In the genomic region with DNA sequence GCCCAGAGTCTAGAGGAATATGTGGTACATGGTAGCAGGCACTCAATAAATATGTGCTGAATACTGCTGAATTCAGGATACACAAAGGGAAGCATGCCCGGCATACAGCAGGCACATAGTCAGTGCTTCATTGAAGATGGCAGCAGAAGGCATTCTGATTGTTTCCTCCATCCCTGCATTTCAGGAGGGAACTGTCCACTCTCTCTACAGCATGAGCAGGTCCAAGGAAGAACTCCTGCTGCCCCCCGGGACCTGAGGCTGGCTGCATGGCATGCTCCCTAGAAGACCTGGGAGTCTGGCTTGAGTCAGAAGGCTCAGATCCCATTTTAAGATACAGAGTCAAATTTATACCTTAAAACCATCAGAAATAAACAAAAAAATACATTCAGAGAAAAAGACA, we compare ENCODE assay signal across 18 cellular contexts.
A peak's percentile ranks its signal among the peaks of the same experiment; 100 is the strongest.
DNase-seq lines count a peak whose midpoint lies in the region; ATAC-seq and TF ChIP-seq lines count a peak whose summit lies in the region.
"Had no signal": no experiment of that assay in that cellular context is flagged by ENCODE, and none has a peak within 500 bp of the region (broad histone marks: within the 10 kb centered on the region; RNA-seq: fewer than 3 reads in every experiment).

No MANE protein-coding gene starts in this region.

- DNase-seq in GM23338 (ENCODE audit: low spot score), result no peak
- peak; percentile 41 for DNase-seq in glutamatergic neuron
- peak; percentile 21 for DNase-seq in iPS-NIHi7 (ENCODE audit: extremely low spot score)
- no peak for DNase-seq in effector memory CD4-positive, alpha-beta T cell
- DNase-seq in activated CD4-positive, alpha-beta T cell treated with anti-CD3 and anti-CD28 coated beads, Interleukin-2, amount 10 ng/mL, durations not matched to agents 7 days and 5 days, result no peak
- DNase-seq in right atrium auricular region (ENCODE audit: low spot score), result no peak
- DNase-seq: Caco-2; CD4-positive, CD25-positive, alpha-beta regulatory T cell; CD8-positive, alpha-beta T cell; DMS153; DND-41; H7; HCEC 1CT had no signal

- CTCF ChIA-PET in activated CD4-positive, alpha-beta T cell treated with anti-CD3 and anti-CD28 coated beads, Interleukin-2, amount 10 ng/mL, durations not matched to agents 7 days and 5 days (lab: Charles Lee), result no interaction called here

- TF ChIP-seq EP300 in Ishikawa (IDR thresholded peaks at IDR 0.05; ENCODE audit: borderline replicate concordance), result no peak

- TF ChIP-seq CTCF in GM23338 (conservative IDR thresholded peaks at IDR 0.05; ENCODE audit: low read depth in 2 of 2) (no peak), glutamatergic neuron (IDR thresholded peaks at IDR 0.05; ENCODE audit: partially characterized antibody, unreplicated experiment) (no peak), right atrium auricular region (IDR thresholded peaks at IDR 0.05) (no peak)

- peak; percentile 37; the same call in 2 of the 3 replicates for ATAC-seq in GM23338
- no peak for ATAC-seq in HG02870 (IDR thresholded peaks at IDR 0.05; ENCODE audit: unreplicated experiment)
- ATAC-seq: CD8-positive, alpha-beta T cell; GM12878 had no signal

- H3K9me3 Mint-ChIP-seq in GM23338, result no peaks in the 10 kb centered on the region; the same call in 2 of the 3 replicates
- peaks cover 1% of the 10 kb centered on the region for H3K9me3 Mint-ChIP-seq in glutamatergic neuron (ENCODE audit: unreplicated experiment)
- H3K9me3 Mint-ChIP-seq in activated CD4-positive, alpha-beta T cell treated with anti-CD3 and anti-CD28 coated beads, Interleukin-2, amount 10 ng/mL, durations not matched to agents 7 days and 5 days, result no peaks in the 10 kb centered on the region
- H3K9me3 Mint-ChIP-seq: CD8-positive, alpha-beta T cell had no signal

- POLR2A ChIA-PET in activated CD4-positive, alpha-beta T cell treated with anti-CD3 and anti-CD28 coated beads, Interleukin-2, amount 10 ng/mL, durations not matched to agents 7 days and 5 days (lab: Charles Lee), result no interaction called here

- H3K27ac Mint-ChIP-seq in GM23338 (no peak overlapping the region), glutamatergic neuron (ENCODE audit: unreplicated experiment) (no peak overlapping the region)
- no peak overlapping the region for H3K27ac Mint-ChIP-seq in activated CD4-positive, alpha-beta T cell treated with anti-CD3 and anti-CD28 coated beads, Interleukin-2, amount 10 ng/mL, durations not matched to agents 7 days and 5 days
- H3K27ac Mint-ChIP-seq: CD4-positive, CD25-positive, alpha-beta regulatory T cell; CD8-positive, alpha-beta T cell had no signal

- no peak for TF ChIP-seq RAD21 in Ishikawa (IDR thresholded peaks at IDR 0.05; ENCODE audit: low read depth)

- no peaks in the 10 kb centered on the region for H3K79me2 ChIP-seq in GM23338 (replicated peaks; ENCODE audit: insufficient read depth)

- H3K9me3 ChIP-seq in effector memory CD4-positive, alpha-beta T cell (ENCODE audit: control insufficient read depth, low read length), result no peaks in the 10 kb centered on the region
- no peaks in the 10 kb centered on the region for H3K9me3 ChIP-seq in right atrium auricular region
- H3K9me3 ChIP-seq: BLaER1, Caco-2 had no signal

- H3K4me3 Mint-ChIP-seq in GM23338 (no peak overlapping the region), glutamatergic neuron (ENCODE audit: unreplicated experiment) (no peak overlapping the region)
- H3K4me3 Mint-ChIP-seq in activated CD4-positive, alpha-beta T cell treated with anti-CD3 and anti-CD28 coated beads, Interleukin-2, amount 10 ng/mL, durations not matched to agents 7 days and 5 days, result no peak overlapping the region
- H3K4me3 Mint-ChIP-seq: CD4-positive, CD25-positive, alpha-beta regulatory T cell; CD8-positive, alpha-beta T cell had no signal

- no peak overlapping the region for H2AFZ ChIP-seq in GM23338

- no peaks in the 10 kb centered on the region for H3K36me3 ChIP-seq in GM23338 (ENCODE audit: insufficient read depth)
- H3K36me3 ChIP-seq in effector memory CD4-positive, alpha-beta T cell (ENCODE audit: control insufficient read depth, insufficient read depth, low read length), result no peaks in the 10 kb centered on the region
- H3K36me3 ChIP-seq in right atrium auricular region, result no peaks in the 10 kb centered on the region

- no peaks in the 10 kb centered on the region for H3F3A ChIP-seq in GM23338 (replicated peaks; ENCODE audit: low read depth)

- no peaks in the 10 kb centered on the region for H4K20me1 ChIP-seq in GM23338 (replicated peaks; ENCODE audit: insufficient read depth)
- H4K20me1 ChIP-seq: BLaER1 had no signal

- H3K27ac ChIP-seq in GM23338 (ENCODE audit: low read depth) (no peak overlapping the region), right atrium auricular region (no peak overlapping the region)
- no peak overlapping the region for H3K27ac ChIP-seq in effector memory CD4-positive, alpha-beta T cell (ENCODE audit: insufficient read depth, low read length, poor library complexity, severe bottlenecking)
- H3K27ac ChIP-seq: BLaER1, C4-2B had no signal

- no peaks in the 10 kb centered on the region for H3K27me3 ChIP-seq in GM23338 (ENCODE audit: insufficient read depth)
- no peaks in the 10 kb centered on the region for H3K27me3 ChIP-seq in effector memory CD4-positive, alpha-beta T cell (replicated peaks; ENCODE audit: control insufficient read depth, insufficient read depth, low read length, poor library complexity, severe bottlenecking)
- no peaks in the 10 kb centered on the region for H3K27me3 ChIP-seq in right atrium auricular region
- H3K27me3 ChIP-seq: BLaER1 had no signal

- H3K4me1 ChIP-seq in GM23338 (ENCODE audit: insufficient read depth) (no peaks in the 10 kb centered on the region), right atrium auricular region (no peaks in the 10 kb centered on the region)
- no peaks in the 10 kb centered on the region for H3K4me1 ChIP-seq in effector memory CD4-positive, alpha-beta T cell (ENCODE audit: control insufficient read depth, insufficient read depth, low read length, poor library complexity, severe bottlenecking)
- H3K4me1 ChIP-seq: BLaER1, Caco-2 had no signal

- peaks cover 6% of the 10 kb centered on the region; the same call in 1 of the 2 replicates for H3K9me2 ChIP-seq in GM23338 (ENCODE audit: insufficient read depth)

- H3K4me1 Mint-ChIP-seq in GM23338 (peaks cover 8% of the 10 kb centered on the region), glutamatergic neuron (ENCODE audit: low read depth, unreplicated experiment) (peaks cover 20% of the 10 kb centered on the region)
- H3K4me1 Mint-ChIP-seq in activated CD4-positive, alpha-beta T cell treated with anti-CD3 and anti-CD28 coated beads, Interleukin-2, amount 10 ng/mL, durations not matched to agents 7 days and 5 days, result no peaks in the 10 kb centered on the region
- H3K4me1 Mint-ChIP-seq: CD4-positive, CD25-positive, alpha-beta regulatory T cell had no signal

- H3K36me3 Mint-ChIP-seq in GM23338 (ENCODE audit: low read depth) (no peaks in the 10 kb centered on the region), glutamatergic neuron (ENCODE audit: unreplicated experiment) (peaks cover 9% of the 10 kb centered on the region)
- H3K36me3 Mint-ChIP-seq in activated CD4-positive, alpha-beta T cell treated with anti-CD3 and anti-CD28 coated beads, Interleukin-2, amount 10 ng/mL, durations not matched to agents 7 days and 5 days (ENCODE audit: low read depth), result no peaks in the 10 kb centered on the region
- H3K36me3 Mint-ChIP-seq: CD4-positive, CD25-positive, alpha-beta regulatory T cell; CD8-positive, alpha-beta T cell had no signal

- H3K27me3 Mint-ChIP-seq in GM23338 (ENCODE audit: insufficient read depth, low read depth, poor library complexity), result peaks cover 11% of the 10 kb centered on the region
- H3K27me3 Mint-ChIP-seq in glutamatergic neuron (ENCODE audit: unreplicated experiment), result peaks cover 9% of the 10 kb centered on the region
- H3K27me3 Mint-ChIP-seq in activated CD4-positive, alpha-beta T cell treated with anti-CD3 and anti-CD28 coated beads, Interleukin-2, amount 10 ng/mL, durations not matched to agents 7 days and 5 days, result no peaks in the 10 kb centered on the region
- H3K27me3 Mint-ChIP-seq: CD4-positive, CD25-positive, alpha-beta regulatory T cell had no signal

- H3K4me3 ChIP-seq in GM23338, result no peak overlapping the region
- H3K4me3 ChIP-seq in effector memory CD4-positive, alpha-beta T cell (ENCODE audit: insufficient read depth, low read depth, low read length, poor library complexity, severe bottlenecking), result no peak overlapping the region
- H3K4me3 ChIP-seq in right atrium auricular region, result no peak overlapping the region
- H3K4me3 ChIP-seq: BLaER1, GM12878 had no signal

- no peak overlapping the region for H3K4me2 ChIP-seq in GM23338
- H3K4me2 ChIP-seq: BLaER1 had no signal

TF ChIP-seq in Ishikawa, 13 proteins besides CTCF, POLR2A, EP300 and RAD21:
- TF ChIP-seq, protein P1, sequence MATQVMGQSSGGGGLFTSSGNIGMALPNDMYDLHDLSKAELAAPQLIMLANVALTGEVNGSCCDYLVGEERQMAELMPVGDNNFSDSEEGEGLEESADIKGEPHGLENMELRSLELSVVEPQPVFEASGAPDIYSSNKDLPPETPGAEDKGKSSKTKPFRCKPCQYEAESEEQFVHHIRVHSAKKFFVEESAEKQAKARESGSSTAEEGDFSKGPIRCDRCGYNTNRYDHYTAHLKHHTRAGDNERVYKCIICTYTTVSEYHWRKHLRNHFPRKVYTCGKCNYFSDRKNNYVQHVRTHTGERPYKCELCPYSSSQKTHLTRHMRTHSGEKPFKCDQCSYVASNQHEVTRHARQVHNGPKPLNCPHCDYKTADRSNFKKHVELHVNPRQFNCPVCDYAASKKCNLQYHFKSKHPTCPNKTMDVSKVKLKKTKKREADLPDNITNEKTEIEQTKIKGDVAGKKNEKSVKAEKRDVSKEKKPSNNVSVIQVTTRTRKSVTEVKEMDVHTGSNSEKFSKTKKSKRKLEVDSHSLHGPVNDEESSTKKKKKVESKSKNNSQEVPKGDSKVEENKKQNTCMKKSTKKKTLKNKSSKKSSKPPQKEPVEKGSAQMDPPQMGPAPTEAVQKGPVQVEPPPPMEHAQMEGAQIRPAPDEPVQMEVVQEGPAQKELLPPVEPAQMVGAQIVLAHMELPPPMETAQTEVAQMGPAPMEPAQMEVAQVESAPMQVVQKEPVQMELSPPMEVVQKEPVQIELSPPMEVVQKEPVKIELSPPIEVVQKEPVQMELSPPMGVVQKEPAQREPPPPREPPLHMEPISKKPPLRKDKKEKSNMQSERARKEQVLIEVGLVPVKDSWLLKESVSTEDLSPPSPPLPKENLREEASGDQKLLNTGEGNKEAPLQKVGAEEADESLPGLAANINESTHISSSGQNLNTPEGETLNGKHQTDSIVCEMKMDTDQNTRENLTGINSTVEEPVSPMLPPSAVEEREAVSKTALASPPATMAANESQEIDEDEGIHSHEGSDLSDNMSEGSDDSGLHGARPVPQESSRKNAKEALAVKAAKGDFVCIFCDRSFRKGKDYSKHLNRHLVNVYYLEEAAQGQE (IDR thresholded peaks at IDR 0.05; ENCODE audit: low read depth), result peak; percentile 38; the same call in 1 of the 2 replicates
- no peak for TF ChIP-seq CREB1 (IDR thresholded peaks at IDR 0.05; ENCODE audit: low read depth)
TF ChIP-seq in Ishikawa: peak in this region for 1.

Comparison
In these comparisons a context has a peak if more than half of its experiments do, and no peak if none do; other contexts are left out.
1. DNase-seq: peak in glutamatergic neuron (single experiment) and iPS-NIHi7 (single experiment); none in GM23338 (single experiment), effector memory CD4-positive, alpha-beta T cell (0 of 3), activated CD4-positive, alpha-beta T cell treated with anti-CD3 and anti-CD28 coated beads, Interleukin-2, amount 10 ng/mL, durations not matched to agents 7 days and 5 days (single experiment) and right atrium auricular region (single experiment).